13 cellular contexts compared by ENCODE assay signal in genomic region chr3:191502583-191502982, GRCh38. TPM values are rescaled to one million over a fixed set of nuclear protein-coding genes. Genes with fewer than 3 reads are reported as not detected.
DNase-seq lines count a peak whose midpoint lies in the region; ATAC-seq and TF ChIP-seq lines count a peak whose summit lies in the region.
"Had no signal": no experiment of that assay in that cellular context is flagged by ENCODE, and none has a peak within 500 bp of the region (broad histone marks: within the 10 kb centered on the region; RNA-seq: fewer than 3 reads in every experiment).

No MANE protein-coding gene starts in this region.

- H3K36me3 ChIP-seq in MM.1S (replicated peaks; ENCODE audit: insufficient read depth, low read length), result no peaks in the 10 kb centered on the region
- H3K36me3 ChIP-seq in neural progenitor cell, result no peaks in the 10 kb centered on the region
- H3K36me3 ChIP-seq: colonic mucosa, ovary, vagina had no signal

- H3K27me3 ChIP-seq in MM.1S (replicated peaks; ENCODE audit: insufficient read depth, low read length), result no peaks in the 10 kb centered on the region
- no peaks in the 10 kb centered on the region for H3K27me3 ChIP-seq in neural progenitor cell
- H3K27me3 ChIP-seq: colonic mucosa, ovary, vagina had no signal

- H3K79me2 ChIP-seq in MM.1S (ENCODE audit: low read length) (no peaks in the 10 kb centered on the region), neural progenitor cell (ENCODE audit: low read depth) (no peaks in the 10 kb centered on the region)

- H3K27me3 Mint-ChIP-seq in chondrocyte (ENCODE audit: low read depth) (peaks cover 4% of the 10 kb centered on the region), neural progenitor cell (ENCODE audit: insufficient read depth, low read depth) (no peaks in the 10 kb centered on the region), T-cell (peaks cover 0 to 2% of the 10 kb centered on the region in 2 donors)

- no peaks in the 10 kb centered on the region for H3K9me3 Mint-ChIP-seq in chondrocyte (ENCODE audit: low read depth)
- peaks cover 5% of the 10 kb centered on the region for H3K9me3 Mint-ChIP-seq in neural progenitor cell
- H3K9me3 Mint-ChIP-seq in T-cell, result no peaks in the 10 kb centered on the region

- H3K4me3 Mint-ChIP-seq in chondrocyte (ENCODE audit: unreplicated experiment), result no peak overlapping the region
- no peak overlapping the region for H3K4me3 Mint-ChIP-seq in neural progenitor cell
- H3K4me3 Mint-ChIP-seq in T-cell, result no peak overlapping the region

- H3K27ac ChIP-seq in MM.1S (ENCODE audit: low read length) (no peak overlapping the region), neural progenitor cell (no peak overlapping the region)
- H3K27ac ChIP-seq: colonic mucosa, ovary, vagina had no signal

- CTCF ChIA-PET in T-cell (lab: Charles Lee), result no interaction called here

- peaks cover 8% of the 10 kb centered on the region for H3K4me1 Mint-ChIP-seq in chondrocyte (ENCODE audit: low read depth)
- peaks cover 8% of the 10 kb centered on the region for H3K4me1 Mint-ChIP-seq in neural progenitor cell
- H3K4me1 Mint-ChIP-seq in T-cell, result no peaks in the 10 kb centered on the region

- no peak overlapping the region for H3K27ac Mint-ChIP-seq in chondrocyte (ENCODE audit: unreplicated experiment)
- H3K27ac Mint-ChIP-seq in neural progenitor cell, result no peak overlapping the region
- no peak overlapping the region for H3K27ac Mint-ChIP-seq in T-cell

- peak; percentile 22 for TF ChIP-seq CTCF in MM.1S (IDR thresholded peaks at IDR 0.05; ENCODE audit: low read length)
- TF ChIP-seq CTCF in chondrocyte (IDR thresholded peaks at IDR 0.05), result peak; percentile 63
- TF ChIP-seq CTCF in neural progenitor cell (IDR thresholded peaks at IDR 0.05), result peak; percentile 61

- H4K20me1 ChIP-seq in MM.1S (ENCODE audit: insufficient read depth, low read length) (no peaks in the 10 kb centered on the region), neural progenitor cell (ENCODE audit: low read depth) (no peaks in the 10 kb centered on the region)

- H3K4me1 ChIP-seq in MM.1S (ENCODE audit: low read length) (no peaks in the 10 kb centered on the region), neural progenitor cell (peaks cover 9% of the 10 kb centered on the region)
- H3K4me1 ChIP-seq: colonic mucosa had no signal

- no peak for ATAC-seq in T-cell (replicated peaks in 1 of 4)

- H3F3A ChIP-seq in MM.1S (ENCODE audit: insufficient read depth, low read length) (no peaks in the 10 kb centered on the region), neural progenitor cell (ENCODE audit: low read depth) (no peaks in the 10 kb centered on the region)

- POLR2A ChIA-PET in T-cell (lab: Charles Lee), result no interaction called here

- peak; percentile 6 for DNase-seq in NCI-H1092 treated with DMSO at 0.1 percent for 48 hours (lab: John Stamatoyannopoulos, UW)
- DNase-seq in NCI-H1092 (lab: John Stamatoyannopoulos, UW), result no peak
- DNase-seq in MM.1S, result no peak
- DNase-seq in chondrocyte (ENCODE audit: low spot score), result no peak
- peak; percentile 15 for DNase-seq in neural progenitor cell (ENCODE audit: low spot score)
- no peak for DNase-seq in mucosa of gallbladder (ENCODE audit: low spot score)
- no peak for DNase-seq in activated effector memory CD4-positive, alpha-beta T cell treated with anti-CD3 and anti-CD28 coated beads, Interleukin-2, amount 50 U/mL, for 16 hours
- no peak for DNase-seq in T-cell
- DNase-seq: colonic mucosa, NCI-H345, ovary had no signal

- H3K9me3 ChIP-seq in MM.1S (replicated peaks; ENCODE audit: insufficient read depth, low read length), result no peaks in the 10 kb centered on the region
- no peaks in the 10 kb centered on the region for H3K9me3 ChIP-seq in neural progenitor cell (ENCODE audit: low read depth)
- H3K9me3 ChIP-seq: colonic mucosa, ovary, vagina had no signal

- H2AFZ ChIP-seq in MM.1S (ENCODE audit: low read length) (no peak overlapping the region), neural progenitor cell (replicated peaks) (peak overlapping the region; percentile 2)

- no peaks in the 10 kb centered on the region for H3K9me2 ChIP-seq in MM.1S (replicated peaks; ENCODE audit: insufficient read depth, low read length)

- H3K36me3 Mint-ChIP-seq in chondrocyte (ENCODE audit: low read depth) (no peaks in the 10 kb centered on the region), neural progenitor cell (no peaks in the 10 kb centered on the region), T-cell (no peaks in the 10 kb centered on the region)

- H3K9ac ChIP-seq in MM.1S (ENCODE audit: low read length) (no peak overlapping the region), neural progenitor cell (no peak overlapping the region)

- H3K4me2 ChIP-seq in MM.1S (ENCODE audit: low read depth, low read length), result no peak overlapping the region
- no peak overlapping the region for H3K4me2 ChIP-seq in neural progenitor cell

- H3K4me3 ChIP-seq in MM.1S (ENCODE audit: low read length) (no peak overlapping the region), neural progenitor cell (no peak overlapping the region)
- H3K4me3 ChIP-seq: colonic mucosa, ovary, vagina had no signal

RNA-seq across cellular contexts. Expression of gene PYDC2, which starts 41.6 kb away (rescaled TPM):
- total RNA-seq in chondrocyte (not detected in 3 replicates), neural progenitor cell (ENCODE audit: low replicate concordance) (not detected in 2 replicates), mucosa of gallbladder (not detected), T-cell (not detected)
- total RNA-seq: colonic mucosa; T-helper 1 cell treated with Interleukin-12 subunit alpha and Interleukin-12 subunit beta and Interleukin-4 antibody, amounts not matched to agents 30 ng/mL and 1 ng/mL, for 36 hours; vagina had no signal

Comparison
In these comparisons a context has a peak if more than half of its experiments do, and no peak if none do; other contexts are left out.
1. DNase-seq: peak in NCI-H1092 treated with DMSO at 0.1 percent for 48 hours (single experiment) and neural progenitor cell (single experiment); none in NCI-H1092 (single experiment), MM.1S (single experiment), chondrocyte (single experiment), mucosa of gallbladder (single experiment), activated effector memory CD4-positive, alpha-beta T cell treated with anti-CD3 and anti-CD28 coated beads, Interleukin-2, amount 50 U/mL, for 16 hours (single experiment) and T-cell (0 of 34).
2. Peak in every context shown above with its lines, with median percentiles within 50 percentile points of each other: CTCF ChIP-seq.